ENCODE assay signal across 1 cellular context in the genomic region with DNA sequence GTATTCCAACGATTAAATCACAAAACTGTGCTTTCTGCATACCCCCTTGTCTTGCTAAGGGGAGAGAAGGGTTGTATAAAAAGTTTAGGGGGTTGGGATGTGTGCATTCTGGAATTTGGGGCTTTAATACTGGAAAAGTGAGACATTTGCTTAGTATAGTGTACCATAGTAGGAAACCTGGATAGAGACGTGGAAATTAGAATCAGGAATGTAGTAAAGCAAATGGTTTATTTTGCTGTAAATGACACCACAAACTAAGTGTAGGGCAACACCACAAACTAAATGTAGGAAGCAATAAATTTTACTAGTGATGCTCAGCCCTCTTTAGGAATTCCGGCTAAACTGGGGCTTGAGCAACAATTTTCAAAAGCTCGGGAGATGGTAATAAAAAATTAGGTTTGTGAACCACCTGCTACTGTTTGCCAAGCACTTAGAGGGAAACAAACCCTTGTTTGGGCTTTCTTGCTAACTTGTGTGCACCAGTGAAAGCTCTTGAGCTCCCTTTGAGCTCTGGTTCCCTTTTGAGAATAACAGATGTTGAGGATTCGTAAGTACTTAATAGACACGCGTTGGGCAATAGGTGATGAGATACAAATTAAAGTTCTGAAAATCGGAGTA.
TF ChIP-seq lines count a peak whose summit lies in the region.

No MANE protein-coding gene starts in this region.

TF ChIP-seq in K562, 482 proteins besides CTCF, POLR2A, EP300 and RAD21 (continues in another document):
- TF ChIP-seq, protein P1, sequence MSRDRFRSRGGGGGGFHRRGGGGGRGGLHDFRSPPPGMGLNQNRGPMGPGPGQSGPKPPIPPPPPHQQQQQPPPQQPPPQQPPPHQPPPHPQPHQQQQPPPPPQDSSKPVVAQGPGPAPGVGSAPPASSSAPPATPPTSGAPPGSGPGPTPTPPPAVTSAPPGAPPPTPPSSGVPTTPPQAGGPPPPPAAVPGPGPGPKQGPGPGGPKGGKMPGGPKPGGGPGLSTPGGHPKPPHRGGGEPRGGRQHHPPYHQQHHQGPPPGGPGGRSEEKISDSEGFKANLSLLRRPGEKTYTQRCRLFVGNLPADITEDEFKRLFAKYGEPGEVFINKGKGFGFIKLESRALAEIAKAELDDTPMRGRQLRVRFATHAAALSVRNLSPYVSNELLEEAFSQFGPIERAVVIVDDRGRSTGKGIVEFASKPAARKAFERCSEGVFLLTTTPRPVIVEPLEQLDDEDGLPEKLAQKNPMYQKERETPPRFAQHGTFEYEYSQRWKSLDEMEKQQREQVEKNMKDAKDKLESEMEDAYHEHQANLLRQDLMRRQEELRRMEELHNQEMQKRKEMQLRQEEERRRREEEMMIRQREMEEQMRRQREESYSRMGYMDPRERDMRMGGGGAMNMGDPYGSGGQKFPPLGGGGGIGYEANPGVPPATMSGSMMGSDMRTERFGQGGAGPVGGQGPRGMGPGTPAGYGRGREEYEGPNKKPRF (IDR thresholded peaks at IDR 0.05; ENCODE audit: low read depth, low read length), result no peak
- TF ChIP-seq CEBPG (CRISPR knock-in tag; IDR thresholded peaks at IDR 0.05) (no peak), CEBPG (tag; conservative IDR thresholded peaks at IDR 0.05 in 1 of 2, IDR thresholded peaks at IDR 0.05 in 1 of 2) (peak in 1 of 2 experiments; percentile 54; a peak in 1 of 4 replicates), JUND (IDR thresholded peaks at IDR 0.05; ENCODE audit: borderline replicate concordance, low read depth, low read length) (no peak), JUND (tag; IDR thresholded peaks at IDR 0.05; ENCODE audit: borderline replicate concordance, low read depth, low read length) (no peak), PTRF (tag; IDR thresholded peaks at IDR 0.05) (no peak), NR2C1 (IDR thresholded peaks at IDR 0.05) (no peak), NR2C1 (tag; IDR thresholded peaks at IDR 0.05) (no peak), RHOXF2B (CRISPR knock-in tag; conservative IDR thresholded peaks at IDR 0.05) (no peak), SRSF1 (IDR thresholded peaks at IDR 0.05; ENCODE audit: low read depth, low read length) (no peak), ATF7 (IDR thresholded peaks at IDR 0.05) (no peak), ZFP30 (CRISPR knock-in tag; IDR thresholded peaks at IDR 0.05; ENCODE audit: borderline replicate concordance) (no peak), SMARCB1 (IDR thresholded peaks at IDR 0.05; ENCODE audit: insufficient read length, low read depth) (no peak), ZNF431 (CRISPR knock-in tag; IDR thresholded peaks at IDR 0.05) (no peak), HDGF (IDR thresholded peaks at IDR 0.05) (no peak), ZKSCAN1 (IDR thresholded peaks at IDR 0.05; ENCODE audit: low read depth, low read length) (no peak), POLR2AphosphoS5 (IDR thresholded peaks at IDR 0.05; ENCODE audit: control insufficient read depth, insufficient read depth, low read depth, low read length) (peak; percentile 59), POLR2B (IDR thresholded peaks at IDR 0.05; ENCODE audit: low read depth, partially characterized antibody) (peak; percentile 51), ZNF764 (CRISPR knock-in tag; IDR thresholded peaks at IDR 0.05; ENCODE audit: low read depth) (no peak), NCOA2 (IDR thresholded peaks at IDR 0.05; ENCODE audit: partially characterized antibody in 2 of 2) (no peak), SUPT5H (IDR thresholded peaks at IDR 0.05) (peak; percentile 77), POLR2AphosphoS2 (IDR thresholded peaks at IDR 0.05; ENCODE audit: low read length) (peak; percentile 92; the same call in 1 of the 2 replicates), CREB1 (IDR thresholded peaks at IDR 0.05) (no peak), CREB1 (CRISPR knock-in tag; IDR thresholded peaks at IDR 0.05) (no peak), POLR2H (tag; IDR thresholded peaks at IDR 0.05; ENCODE audit: low read depth) (peak; percentile 48), ETV5 (CRISPR knock-in tag; IDR thresholded peaks at IDR 0.05; ENCODE audit: low read depth) (no peak), HNRNPUL1 (IDR thresholded peaks at IDR 0.05; ENCODE audit: low read length) (no peak), ILF3 (IDR thresholded peaks at IDR 0.05; ENCODE audit: borderline replicate concordance) (0 out of 2 replicates have a peak, but pooled peaks have one; percentile 35), TCF7 (IDR thresholded peaks at IDR 0.05; ENCODE audit: borderline replicate concordance) (no peak), BRD9 (IDR thresholded peaks at IDR 0.05; ENCODE audit: low read depth, partially characterized antibody) (no peak), SP1 (CRISPR knock-in tag; IDR thresholded peaks at IDR 0.05) (0 out of 2 replicates have a peak, but pooled peaks have one; percentile 52), RBM39 (optimal IDR thresholded peaks at IDR 0.05; ENCODE audit: low read depth, low read length) (no peak), ZNF12 (CRISPR knock-in tag; IDR thresholded peaks at IDR 0.05) (no peak), ILK (tag; IDR thresholded peaks at IDR 0.05; ENCODE audit: borderline replicate concordance, low read depth) (no peak), HNRNPH1 (optimal IDR thresholded peaks at IDR 0.05; ENCODE audit: low read depth, low read length) (no peak), SIN3A (IDR thresholded peaks at IDR 0.05; ENCODE audit: borderline replicate concordance in 2 of 2, control insufficient read depth in 1 of 2, low read depth in 2 of 2, low read length in 2 of 2) (no peak), CREM (IDR thresholded peaks at IDR 0.05; ENCODE audit: low read depth) (no peak), ELF2 (CRISPR knock-in tag; IDR thresholded peaks at IDR 0.05) (0 out of 2 replicates have a peak, but pooled peaks have one; percentile 12), ZNF707 (CRISPR knock-in tag; conservative IDR thresholded peaks at IDR 0.05) (no peak), GTF2E2 (tag; IDR thresholded peaks at IDR 0.05) (no peak), SMARCC2 (IDR thresholded peaks at IDR 0.05; ENCODE audit: low read depth) (no peak), RFX7 (CRISPR knock-in tag; IDR thresholded peaks at IDR 0.05) (no peak), GATA2 (CRISPR knock-in tag; IDR thresholded peaks at IDR 0.05) (no peak), CAMTA2 (CRISPR knock-in tag; conservative IDR thresholded peaks at IDR 0.05) (0 out of 2 replicates have a peak, but pooled peaks have one; percentile 18), CEBPB (tag; IDR thresholded peaks at IDR 0.05) (peak; percentile 23; the same call in 1 of the 2 replicates)
- TF ChIP-seq, protein P2, sequence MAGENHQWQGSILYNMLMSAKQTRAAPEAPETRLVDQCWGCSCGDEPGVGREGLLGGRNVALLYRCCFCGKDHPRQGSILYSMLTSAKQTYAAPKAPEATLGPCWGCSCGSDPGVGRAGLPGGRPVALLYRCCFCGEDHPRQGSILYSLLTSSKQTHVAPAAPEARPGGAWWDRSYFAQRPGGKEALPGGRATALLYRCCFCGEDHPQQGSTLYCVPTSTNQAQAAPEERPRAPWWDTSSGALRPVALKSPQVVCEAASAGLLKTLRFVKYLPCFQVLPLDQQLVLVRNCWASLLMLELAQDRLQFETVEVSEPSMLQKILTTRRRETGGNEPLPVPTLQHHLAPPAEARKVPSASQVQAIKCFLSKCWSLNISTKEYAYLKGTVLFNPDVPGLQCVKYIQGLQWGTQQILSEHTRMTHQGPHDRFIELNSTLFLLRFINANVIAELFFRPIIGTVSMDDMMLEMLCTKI (IDR thresholded peaks at IDR 0.05; ENCODE audit: partially characterized antibody), result no peak
- TF ChIP-seq, protein P3, sequence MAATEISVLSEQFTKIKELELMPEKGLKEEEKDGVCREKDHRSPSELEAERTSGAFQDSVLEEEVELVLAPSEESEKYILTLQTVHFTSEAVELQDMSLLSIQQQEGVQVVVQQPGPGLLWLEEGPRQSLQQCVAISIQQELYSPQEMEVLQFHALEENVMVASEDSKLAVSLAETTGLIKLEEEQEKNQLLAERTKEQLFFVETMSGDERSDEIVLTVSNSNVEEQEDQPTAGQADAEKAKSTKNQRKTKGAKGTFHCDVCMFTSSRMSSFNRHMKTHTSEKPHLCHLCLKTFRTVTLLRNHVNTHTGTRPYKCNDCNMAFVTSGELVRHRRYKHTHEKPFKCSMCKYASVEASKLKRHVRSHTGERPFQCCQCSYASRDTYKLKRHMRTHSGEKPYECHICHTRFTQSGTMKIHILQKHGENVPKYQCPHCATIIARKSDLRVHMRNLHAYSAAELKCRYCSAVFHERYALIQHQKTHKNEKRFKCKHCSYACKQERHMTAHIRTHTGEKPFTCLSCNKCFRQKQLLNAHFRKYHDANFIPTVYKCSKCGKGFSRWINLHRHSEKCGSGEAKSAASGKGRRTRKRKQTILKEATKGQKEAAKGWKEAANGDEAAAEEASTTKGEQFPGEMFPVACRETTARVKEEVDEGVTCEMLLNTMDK (IDR thresholded peaks at IDR 0.05; ENCODE audit: borderline replicate concordance, insufficient read depth, low read depth, low read length, poor library complexity, severe bottlenecking), result no peak
- TF ChIP-seq, protein P4, sequence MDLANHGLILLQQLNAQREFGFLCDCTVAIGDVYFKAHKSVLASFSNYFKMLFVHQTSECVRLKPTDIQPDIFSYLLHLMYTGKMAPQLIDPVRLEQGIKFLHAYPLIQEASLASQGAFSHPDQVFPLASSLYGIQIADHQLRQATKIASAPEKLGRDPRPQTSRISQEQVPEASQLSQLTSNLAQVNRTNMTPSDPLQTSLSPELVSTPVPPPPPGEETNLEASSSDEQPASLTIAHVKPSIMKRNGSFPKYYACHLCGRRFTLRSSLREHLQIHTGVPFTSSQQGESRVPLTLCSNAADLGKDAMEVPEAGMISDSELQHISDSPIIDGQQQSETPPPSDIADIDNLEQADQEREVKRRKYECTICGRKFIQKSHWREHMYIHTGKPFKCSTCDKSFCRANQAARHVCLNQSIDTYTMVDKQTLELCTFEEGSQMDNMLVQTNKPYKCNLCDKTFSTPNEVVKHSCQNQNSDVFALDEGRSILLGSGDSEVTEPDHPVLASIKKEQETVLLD (IDR thresholded peaks at IDR 0.05), result no peak
- TF ChIP-seq, protein P5, sequence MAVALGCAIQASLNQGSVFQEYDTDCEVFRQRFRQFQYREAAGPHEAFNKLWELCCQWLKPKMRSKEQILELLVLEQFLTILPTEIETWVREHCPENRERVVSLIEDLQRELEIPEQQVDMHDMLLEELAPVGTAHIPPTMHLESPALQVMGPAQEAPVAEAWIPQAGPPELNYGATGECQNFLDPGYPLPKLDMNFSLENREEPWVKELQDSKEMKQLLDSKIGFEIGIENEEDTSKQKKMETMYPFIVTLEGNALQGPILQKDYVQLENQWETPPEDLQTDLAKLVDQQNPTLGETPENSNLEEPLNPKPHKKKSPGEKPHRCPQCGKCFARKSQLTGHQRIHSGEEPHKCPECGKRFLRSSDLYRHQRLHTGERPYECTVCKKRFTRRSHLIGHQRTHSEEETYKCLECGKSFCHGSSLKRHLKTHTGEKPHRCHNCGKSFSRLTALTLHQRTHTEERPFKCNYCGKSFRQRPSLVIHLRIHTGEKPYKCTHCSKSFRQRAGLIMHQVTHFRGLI (CRISPR knock-in tag; IDR thresholded peaks at IDR 0.05), result no peak
- TF ChIP-seq, protein P6, sequence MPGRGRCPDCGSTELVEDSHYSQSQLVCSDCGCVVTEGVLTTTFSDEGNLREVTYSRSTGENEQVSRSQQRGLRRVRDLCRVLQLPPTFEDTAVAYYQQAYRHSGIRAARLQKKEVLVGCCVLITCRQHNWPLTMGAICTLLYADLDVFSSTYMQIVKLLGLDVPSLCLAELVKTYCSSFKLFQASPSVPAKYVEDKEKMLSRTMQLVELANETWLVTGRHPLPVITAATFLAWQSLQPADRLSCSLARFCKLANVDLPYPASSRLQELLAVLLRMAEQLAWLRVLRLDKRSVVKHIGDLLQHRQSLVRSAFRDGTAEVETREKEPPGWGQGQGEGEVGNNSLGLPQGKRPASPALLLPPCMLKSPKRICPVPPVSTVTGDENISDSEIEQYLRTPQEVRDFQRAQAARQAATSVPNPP (IDR thresholded peaks at IDR 0.05; ENCODE audit: borderline replicate concordance, insufficient read depth, insufficient read length), result no peak
- TF ChIP-seq, protein P7, sequence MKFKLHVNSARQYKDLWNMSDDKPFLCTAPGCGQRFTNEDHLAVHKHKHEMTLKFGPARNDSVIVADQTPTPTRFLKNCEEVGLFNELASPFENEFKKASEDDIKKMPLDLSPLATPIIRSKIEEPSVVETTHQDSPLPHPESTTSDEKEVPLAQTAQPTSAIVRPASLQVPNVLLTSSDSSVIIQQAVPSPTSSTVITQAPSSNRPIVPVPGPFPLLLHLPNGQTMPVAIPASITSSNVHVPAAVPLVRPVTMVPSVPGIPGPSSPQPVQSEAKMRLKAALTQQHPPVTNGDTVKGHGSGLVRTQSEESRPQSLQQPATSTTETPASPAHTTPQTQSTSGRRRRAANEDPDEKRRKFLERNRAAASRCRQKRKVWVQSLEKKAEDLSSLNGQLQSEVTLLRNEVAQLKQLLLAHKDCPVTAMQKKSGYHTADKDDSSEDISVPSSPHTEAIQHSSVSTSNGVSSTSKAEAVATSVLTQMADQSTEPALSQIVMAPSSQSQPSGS (CRISPR knock-in tag; IDR thresholded peaks at IDR 0.05), result no peak
- TF ChIP-seq, protein P8, sequence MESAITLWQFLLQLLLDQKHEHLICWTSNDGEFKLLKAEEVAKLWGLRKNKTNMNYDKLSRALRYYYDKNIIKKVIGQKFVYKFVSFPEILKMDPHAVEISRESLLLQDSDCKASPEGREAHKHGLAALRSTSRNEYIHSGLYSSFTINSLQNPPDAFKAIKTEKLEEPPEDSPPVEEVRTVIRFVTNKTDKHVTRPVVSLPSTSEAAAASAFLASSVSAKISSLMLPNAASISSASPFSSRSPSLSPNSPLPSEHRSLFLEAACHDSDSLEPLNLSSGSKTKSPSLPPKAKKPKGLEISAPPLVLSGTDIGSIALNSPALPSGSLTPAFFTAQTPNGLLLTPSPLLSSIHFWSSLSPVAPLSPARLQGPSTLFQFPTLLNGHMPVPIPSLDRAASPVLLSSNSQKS (CRISPR knock-in tag; IDR thresholded peaks at IDR 0.05), result no peak
- TF ChIP-seq, protein P9, sequence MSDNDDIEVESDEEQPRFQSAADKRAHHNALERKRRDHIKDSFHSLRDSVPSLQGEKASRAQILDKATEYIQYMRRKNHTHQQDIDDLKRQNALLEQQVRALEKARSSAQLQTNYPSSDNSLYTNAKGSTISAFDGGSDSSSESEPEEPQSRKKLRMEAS (CRISPR knock-in tag; IDR thresholded peaks at IDR 0.05), result no peak
- TF ChIP-seq, protein P10, sequence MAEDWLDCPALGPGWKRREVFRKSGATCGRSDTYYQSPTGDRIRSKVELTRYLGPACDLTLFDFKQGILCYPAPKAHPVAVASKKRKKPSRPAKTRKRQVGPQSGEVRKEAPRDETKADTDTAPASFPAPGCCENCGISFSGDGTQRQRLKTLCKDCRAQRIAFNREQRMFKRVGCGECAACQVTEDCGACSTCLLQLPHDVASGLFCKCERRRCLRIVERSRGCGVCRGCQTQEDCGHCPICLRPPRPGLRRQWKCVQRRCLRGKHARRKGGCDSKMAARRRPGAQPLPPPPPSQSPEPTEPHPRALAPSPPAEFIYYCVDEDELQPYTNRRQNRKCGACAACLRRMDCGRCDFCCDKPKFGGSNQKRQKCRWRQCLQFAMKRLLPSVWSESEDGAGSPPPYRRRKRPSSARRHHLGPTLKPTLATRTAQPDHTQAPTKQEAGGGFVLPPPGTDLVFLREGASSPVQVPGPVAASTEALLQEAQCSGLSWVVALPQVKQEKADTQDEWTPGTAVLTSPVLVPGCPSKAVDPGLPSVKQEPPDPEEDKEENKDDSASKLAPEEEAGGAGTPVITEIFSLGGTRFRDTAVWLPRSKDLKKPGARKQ (CRISPR knock-in tag; IDR thresholded peaks at IDR 0.05), result no peak
